ENCODE assay signal across 11 cellular contexts in genomic region chr12:45668641-45669040, GRCh38.
A peak's percentile ranks its signal among the peaks of the same experiment; 100 is the strongest.
DNase-seq lines count a peak whose midpoint lies in the region; ATAC-seq and FAIRE-seq lines count a peak whose summit lies in the region.
"Had no signal": no experiment of that assay in that cellular context is flagged by ENCODE, and none has a peak within 500 bp of the region (broad histone marks: within the 10 kb centered on the region; RNA-seq: fewer than 3 reads in every experiment).

No MANE protein-coding gene starts in this region.

- peak overlapping the region; percentile 74 to 89 (median 85) for H3K27ac Mint-ChIP-seq in naive thymus-derived CD8-positive, alpha-beta T cell

- no peaks in the 10 kb centered on the region for H3K36me3 Mint-ChIP-seq in naive thymus-derived CD8-positive, alpha-beta T cell

- FAIRE-seq in HTR-8/SVneo (lab: Jason Lieb, UNC) = peak; percentile 44

- H3K4me1 Mint-ChIP-seq in naive thymus-derived CD8-positive, alpha-beta T cell = peaks cover 8 to 33% (median 21%) of the 10 kb centered on the region in 4 donors

- no peak for DNase-seq in HTR-8/SVneo (ENCODE audit: insufficient read length, low spot score)
- no peak for DNase-seq in naive thymus-derived CD8-positive, alpha-beta T cell
- DNase-seq in globus pallidus (ENCODE audit: low spot score) = no peak
- DNase-seq in COR-L47 (lab: John Stamatoyannopoulos, UW) = no peak
- no peak for DNase-seq in NCI-H1105 treated with DMSO at 0.1 percent for 48 hours (lab: John Stamatoyannopoulos, UW)
- DNase-seq in HUDEP-2 (lab: John Stamatoyannopoulos, UW; ENCODE audit: unreplicated experiment in 76 of 76) = no peak
- DNase-seq: foreskin melanocyte, GF-D8, NCI-H446 treated with DMSO at 0.1 percent for 48 hours had no signal

- peak overlapping the region; percentile 58 to 82 (median 74) for H3K4me3 Mint-ChIP-seq in naive thymus-derived CD8-positive, alpha-beta T cell

- ATAC-seq in GM18861 (IDR thresholded peaks at IDR 0.05; ENCODE audit: unreplicated experiment) (peak; percentile 4), GM21825 (IDR thresholded peaks at IDR 0.05; ENCODE audit: unreplicated experiment) (peak; percentile 5)
- no peak for ATAC-seq in naive thymus-derived CD8-positive, alpha-beta T cell

- POLR2A ChIA-PET in naive thymus-derived CD8-positive, alpha-beta T cell (lab: Charles Lee) = interaction anchor here (0.8 to 5.9 kb wide), 3 partner anchors 12 to 59 kb away, joined by 3 to 62 read pairs (median 3); partner anchors contain the start of gene ARID2

- H3K9me3 Mint-ChIP-seq in naive thymus-derived CD8-positive, alpha-beta T cell = peaks cover 0 to 2% (median 0%) of the 10 kb centered on the region in 9 donors

- no peaks in the 10 kb centered on the region for H3K27me3 Mint-ChIP-seq in naive thymus-derived CD8-positive, alpha-beta T cell

Comparison
In these comparisons a context has a peak if more than half of its experiments do, and no peak if none do; other contexts are left out.
1. ATAC-seq: peak in GM18861 (single experiment) and GM21825 (single experiment); none in naive thymus-derived CD8-positive, alpha-beta T cell (0 of 2).